12 cellular contexts compared by ENCODE assay signal in genomic region chr3:146638718-146639117, GRCh38. TPM values are rescaled to one million over a fixed set of nuclear protein-coding genes. Genes with fewer than 3 reads are reported as not detected.
DNase-seq lines count a peak whose midpoint lies in the region; ATAC-seq and TF ChIP-seq lines count a peak whose summit lies in the region.
"Had no signal": no experiment of that assay in that cellular context is flagged by ENCODE, and none has a peak within 500 bp of the region (broad histone marks: within the 10 kb centered on the region; RNA-seq: fewer than 3 reads in every experiment).

No MANE protein-coding gene starts in this region.

- H3K4me3 Mint-ChIP-seq in HFFc6 (no peak overlapping the region), brain (no peak overlapping the region), nephron progenitor cell (no peak overlapping the region)
- H3K4me3 Mint-ChIP-seq: naive B cell had no signal

- TF ChIP-seq POLR2A in GM18505 (IDR thresholded peaks at IDR 0.05; ENCODE audit: borderline replicate concordance, extremely low read depth, insufficient read depth, insufficient read length) = no peak

- H3K4me1 Mint-ChIP-seq in HFFc6 (ENCODE audit: low read depth) (peaks cover 6% of the 10 kb centered on the region; the same call in 1 of the 2 replicates), brain (peaks cover 11% of the 10 kb centered on the region), nephron progenitor cell (no peaks in the 10 kb centered on the region)
- H3K4me1 Mint-ChIP-seq: naive B cell had no signal

- H3K36me3 Mint-ChIP-seq in HFFc6 (ENCODE audit: low read depth) = no peaks in the 10 kb centered on the region
- H3K36me3 Mint-ChIP-seq in brain = no peaks in the 10 kb centered on the region
- H3K36me3 Mint-ChIP-seq in nephron progenitor cell (ENCODE audit: low read depth) = no peaks in the 10 kb centered on the region
- H3K36me3 Mint-ChIP-seq: naive B cell had no signal

- TF ChIP-seq CTCF in HFFc6 (IDR thresholded peaks at IDR 0.05) = peak; percentile 83
- peak; percentile 33 to 65 for TF ChIP-seq CTCF in brain (conservative IDR thresholded peaks at IDR 0.05)
- peak; percentile 45 for TF ChIP-seq CTCF in nephron progenitor cell (IDR thresholded peaks at IDR 0.05)

- H3K27ac Mint-ChIP-seq in HFFc6 = no peak overlapping the region
- no peak overlapping the region for H3K27ac Mint-ChIP-seq in brain
- no peak overlapping the region for H3K27ac Mint-ChIP-seq in nephron progenitor cell
- H3K27ac Mint-ChIP-seq: naive B cell had no signal

- H3K9me3 Mint-ChIP-seq in HFFc6 = no peaks in the 10 kb centered on the region
- H3K9me3 Mint-ChIP-seq in brain = no peaks in the 10 kb centered on the region
- H3K9me3 Mint-ChIP-seq in nephron progenitor cell = no peaks in the 10 kb centered on the region
- H3K9me3 Mint-ChIP-seq: naive B cell had no signal

- peak; percentile 13 for DNase-seq in DMS53 (lab: John Stamatoyannopoulos, UW)
- no peak for DNase-seq in DMS53 treated with DMSO at 0.1 percent for 48 hours (lab: John Stamatoyannopoulos, UW; ENCODE audit: unreplicated experiment)
- no peak for DNase-seq in HFFc6
- no peak for DNase-seq in nephron progenitor cell
- DNase-seq in NCI-H526 treated with DMSO at 0.1 percent for 48 hours (lab: John Stamatoyannopoulos, UW) = no peak
- DNase-seq: 8988T, cerebellar nuclear complex, naive B cell had no signal

- no peak for ATAC-seq in GM18505 (IDR thresholded peaks at IDR 0.05; ENCODE audit: unreplicated experiment)
- ATAC-seq in activated CD4-positive, CD25-positive, alpha-beta regulatory T cell treated with anti-CD3 and anti-CD28 coated beads, Interleukin-2, amount 50 U/mL, for 24 hours = no peak

- H3K27me3 Mint-ChIP-seq in HFFc6 (ENCODE audit: insufficient read depth) (peaks cover 1% of the 10 kb centered on the region; the same call in 1 of the 2 replicates), brain (peaks cover 3% of the 10 kb centered on the region), nephron progenitor cell (ENCODE audit: low read depth, poor library complexity) (peaks cover 3% of the 10 kb centered on the region)

RNA-seq across cellular contexts. Expression of gene PLSCR5, which starts 33.6 kb away (rescaled TPM):
- total RNA-seq in HFFc6 (2021; fragmentation: NEBNext Ultra II Directional; extraction: Animal tissue kit (Norgen Biotek cat#: 25700)) = not detected
- not detected for polyA plus RNA-seq in brain (ENCODE audit: insufficient read depth, low read depth, low replicate concordance)
- total RNA-seq: tibial nerve had no signal
